ENCODE assay signal across 1 cellular context in genomic region chr14:30525833-30526232, GRCh38.
TF ChIP-seq lines count a peak whose summit lies in the region.

No MANE protein-coding gene starts in this region.

TF ChIP-seq in GM23338, 12 proteins besides CTCF, POLR2A, EP300 and RAD21 (continued from another document):
- TF ChIP-seq REST (IDR thresholded peaks at IDR 0.05; ENCODE audit: unreplicated experiment) (no peak), POLR2AphosphoS5 (IDR thresholded peaks at IDR 0.05; ENCODE audit: low read depth) (no peak), NANOG (IDR thresholded peaks at IDR 0.05; ENCODE audit: borderline replicate concordance) (no peak), ZNF114 (CRISPR knock-in tag; IDR thresholded peaks at IDR 0.05) (no peak)
- TF ChIP-seq, protein P1, sequence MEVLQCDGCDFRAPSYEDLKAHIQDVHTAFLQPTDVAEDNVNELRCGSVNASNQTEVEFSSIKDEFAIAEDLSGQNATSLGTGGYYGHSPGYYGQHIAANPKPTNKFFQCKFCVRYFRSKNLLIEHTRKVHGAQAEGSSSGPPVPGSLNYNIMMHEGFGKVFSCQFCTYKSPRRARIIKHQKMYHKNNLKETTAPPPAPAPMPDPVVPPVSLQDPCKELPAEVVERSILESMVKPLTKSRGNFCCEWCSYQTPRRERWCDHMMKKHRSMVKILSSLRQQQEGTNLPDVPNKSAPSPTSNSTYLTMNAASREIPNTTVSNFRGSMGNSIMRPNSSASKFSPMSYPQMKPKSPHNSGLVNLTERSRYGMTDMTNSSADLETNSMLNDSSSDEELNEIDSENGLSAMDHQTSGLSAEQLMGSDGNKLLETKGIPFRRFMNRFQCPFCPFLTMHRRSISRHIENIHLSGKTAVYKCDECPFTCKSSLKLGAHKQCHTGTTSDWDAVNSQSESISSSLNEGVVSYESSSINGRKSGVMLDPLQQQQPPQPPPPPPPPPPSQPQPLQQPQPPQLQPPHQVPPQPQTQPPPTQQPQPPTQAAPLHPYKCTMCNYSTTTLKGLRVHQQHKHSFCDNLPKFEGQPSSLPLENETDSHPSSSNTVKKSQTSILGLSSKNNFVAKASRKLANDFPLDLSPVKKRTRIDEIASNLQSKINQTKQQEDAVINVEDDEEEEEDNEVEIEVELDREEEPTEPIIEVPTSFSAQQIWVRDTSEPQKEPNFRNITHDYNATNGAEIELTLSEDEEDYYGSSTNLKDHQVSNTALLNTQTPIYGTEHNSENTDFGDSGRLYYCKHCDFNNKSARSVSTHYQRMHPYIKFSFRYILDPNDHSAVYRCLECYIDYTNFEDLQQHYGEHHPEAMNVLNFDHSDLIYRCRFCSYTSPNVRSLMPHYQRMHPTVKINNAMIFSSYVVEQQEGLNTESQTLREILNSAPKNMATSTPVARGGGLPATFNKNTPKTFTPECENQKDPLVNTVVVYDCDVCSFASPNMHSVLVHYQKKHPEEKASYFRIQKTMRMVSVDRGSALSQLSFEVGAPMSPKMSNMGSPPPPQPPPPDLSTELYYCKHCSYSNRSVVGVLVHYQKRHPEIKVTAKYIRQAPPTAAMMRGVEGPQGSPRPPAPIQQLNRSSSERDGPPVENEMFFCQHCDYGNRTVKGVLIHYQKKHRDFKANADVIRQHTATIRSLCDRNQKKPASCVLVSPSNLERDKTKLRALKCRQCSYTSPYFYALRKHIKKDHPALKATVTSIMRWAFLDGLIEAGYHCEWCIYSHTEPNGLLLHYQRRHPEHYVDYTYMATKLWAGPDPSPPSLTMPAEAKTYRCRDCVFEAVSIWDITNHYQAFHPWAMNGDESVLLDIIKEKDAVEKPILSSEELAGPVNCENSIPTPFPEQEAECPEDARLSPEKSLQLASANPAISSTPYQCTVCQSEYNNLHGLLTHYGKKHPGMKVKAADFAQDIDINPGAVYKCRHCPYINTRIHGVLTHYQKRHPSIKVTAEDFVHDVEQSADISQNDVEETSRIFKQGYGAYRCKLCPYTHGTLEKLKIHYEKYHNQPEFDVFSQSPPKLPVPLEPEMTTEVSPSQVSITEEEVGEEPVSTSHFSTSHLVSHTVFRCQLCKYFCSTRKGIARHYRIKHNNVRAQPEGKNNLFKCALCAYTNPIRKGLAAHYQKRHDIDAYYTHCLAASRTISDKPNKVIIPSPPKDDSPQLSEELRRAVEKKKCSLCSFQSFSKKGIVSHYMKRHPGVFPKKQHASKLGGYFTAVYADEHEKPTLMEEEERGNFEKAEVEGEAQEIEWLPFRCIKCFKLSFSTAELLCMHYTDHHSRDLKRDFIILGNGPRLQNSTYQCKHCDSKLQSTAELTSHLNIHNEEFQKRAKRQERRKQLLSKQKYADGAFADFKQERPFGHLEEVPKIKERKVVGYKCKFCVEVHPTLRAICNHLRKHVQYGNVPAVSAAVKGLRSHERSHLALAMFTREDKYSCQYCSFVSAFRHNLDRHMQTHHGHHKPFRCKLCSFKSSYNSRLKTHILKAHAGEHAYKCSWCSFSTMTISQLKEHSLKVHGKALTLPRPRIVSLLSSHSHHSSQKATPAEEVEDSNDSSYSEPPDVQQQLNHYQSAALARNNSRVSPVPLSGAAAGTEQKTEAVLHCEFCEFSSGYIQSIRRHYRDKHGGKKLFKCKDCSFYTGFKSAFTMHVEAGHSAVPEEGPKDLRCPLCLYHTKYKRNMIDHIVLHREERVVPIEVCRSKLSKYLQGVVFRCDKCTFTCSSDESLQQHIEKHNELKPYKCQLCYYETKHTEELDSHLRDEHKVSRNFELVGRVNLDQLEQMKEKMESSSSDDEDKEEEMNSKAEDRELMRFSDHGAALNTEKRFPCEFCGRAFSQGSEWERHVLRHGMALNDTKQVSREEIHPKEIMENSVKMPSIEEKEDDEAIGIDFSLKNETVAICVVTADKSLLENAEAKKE (CRISPR knock-in tag; IDR thresholded peaks at IDR 0.05) = no peak
